ENCODE assay signal across 8 cellular contexts in genomic region chr1:160618763-160619274, GRCh38. TPM values are rescaled to one million over a fixed set of nuclear protein-coding genes. Genes with fewer than 3 reads are reported as not detected.
DNase-seq lines count a peak whose midpoint lies in the region; TF ChIP-seq lines count a peak whose summit lies in the region.

No MANE protein-coding gene starts in this region.

- H3K9me3 ChIP-seq in A673 (ENCODE audit: low read depth, low read length, poor library complexity, severe bottlenecking) (no peaks in the 10 kb centered on the region), esophagus muscularis mucosa (no peaks in the 10 kb centered on the region)

- 71% methylated on average over 3 of the region's 3 CpGs for WGBS in esophagus muscularis mucosa

- H3K27me3 ChIP-seq in A673 (replicated peaks; ENCODE audit: insufficient read depth, low read depth, low read length, poor library complexity) = no peaks in the 10 kb centered on the region
- H3K27me3 ChIP-seq in esophagus muscularis mucosa = peaks cover 0 to 4% (median 0%) of the 10 kb centered on the region in 4 donors

- H3K4me1 ChIP-seq in A673 (ENCODE audit: insufficient read depth, low read length, poor library complexity, severe bottlenecking) (no peaks in the 10 kb centered on the region), esophagus muscularis mucosa (no peaks in the 10 kb centered on the region)

- H3K36me3 ChIP-seq in A673 (ENCODE audit: insufficient read depth, low read length, poor library complexity, severe bottlenecking) (no peaks in the 10 kb centered on the region), esophagus muscularis mucosa (no peaks in the 10 kb centered on the region)

- H3K27ac ChIP-seq in A673 (ENCODE audit: low read depth, low read length, poor library complexity, severe bottlenecking) = no peak overlapping the region
- no peak overlapping the region for H3K27ac ChIP-seq in esophagus muscularis mucosa (replicated peaks in 1 of 4)

- no TSS peak for BruUV-seq in A673 (replicated peaks; lab: Mats Ljungman, UMichigan)

- in situ Hi-C loops in GM13977 (cut with MboI; ENCODE audit: low pct_unique_long_range_greater_than_20kb, low sequenced_read_pairs, unreplicated experiment) = no loop called here
- in situ Hi-C loops in SK-MEL-5 (cut with HindIII; ENCODE audit: low pct_unique_long_range_greater_than_20kb, low sequenced_read_pairs) = no loop called here

- H3K4me3 ChIP-seq in A673 (ENCODE audit: low read depth, low read length, poor library complexity, severe bottlenecking) = no peak overlapping the region
- H3K4me3 ChIP-seq in esophagus muscularis mucosa = no peak overlapping the region

- TF ChIP-seq POLR2A in esophagus muscularis mucosa (IDR thresholded peaks at IDR 0.05; ENCODE audit: low read depth) = no peak

- TF ChIP-seq CTCF in A673 (conservative IDR thresholded peaks at IDR 0.05; ENCODE audit: low read depth, low read length) (peak; percentile 68), GM13977 (IDR thresholded peaks at IDR 0.05; ENCODE audit: extremely low read depth, insufficient read depth, missing control alignments) (peak; percentile 68), esophagus muscularis mucosa (IDR thresholded peaks at IDR 0.05) (peak in 2 of 3 experiments; percentile 31 to 35)

- POLR2A ChIA-PET in A673 (lab: Charles Lee; ENCODE audit: low non-redundant PET) = no interaction called here

- DNase-seq in A673 (ENCODE audit: low spot score) = peak; percentile 52
- DNase-seq in GM13977 (ENCODE audit: low spot score) = no peak
- peak; percentile 37 for DNase-seq in SK-MEL-5 (ENCODE audit: low read depth, low spot score)
- DNase-seq in esophagus muscularis mucosa (ENCODE audit: extremely low spot score) = peak; percentile 34
- no peak for DNase-seq in NCI-H446 treated with DMSO at 0.1 percent for 48 hours (lab: John Stamatoyannopoulos, UW)
- no peak for DNase-seq in NK-92 treated with Interleukin-12 subunit alpha and Interleukin-12 subunit beta, amount 100 ng/mL, for 24 hours (lab: John Stamatoyannopoulos, UW)
- no peak for DNase-seq in SHP77 treated with DMSO at 0.1 percent for 48 hours (lab: John Stamatoyannopoulos, UW)
- DNase-seq in activated CD8-positive, alpha-beta memory T cell treated with anti-CD3 and anti-CD28 coated beads, Interleukin-2, amount 50 U/mL, for 48 hours = no peak

- no peak for TF ChIP-seq EP300 in esophagus muscularis mucosa (IDR thresholded peaks at IDR 0.05)

- CTCF ChIA-PET in A673 (lab: Charles Lee) = interaction anchor here (0.8 to 1.4 kb wide), 3 partner anchors 11 to 32 kb away, joined by 3 to 6 read pairs (median 4); no protein-coding TSS in a partner anchor

- intact Hi-C loops in A673 (cut with micrococcal nuclease; ENCODE audit: unreplicated experiment) (no loop called here), esophagus muscularis mucosa (cut with DNase I) (no loop called here)

RNA-seq across cellular contexts. Expression of gene SLAMF1, which starts 28.0 kb away (rescaled TPM):
- total RNA-seq in A673 (2021) (1.1 and 2.2 TPM in 2 replicates), esophagus muscularis mucosa (1 to 10 TPM in 2 of 4 donors, under 1 TPM in 2; 0.57 to 5.0 (median 0.95) TPM)
- not detected in 2 replicates for total RNA-seq in SK-MEL-5 (2014; rRNA removed; shearing (Covaris generic))
- polyA plus RNA-seq in SK-MEL-5 (2015; cell fraction: cytosol; rRNA removed) = 0.02 TPM in 1 of 2 replicates, not detected in the other
- polyA plus RNA-seq in SK-MEL-5 (2015; cell fraction: nucleus; rRNA removed) = 0.20 TPM in 1 of 2 replicates, not detected in the other

RNA-seq across cellular contexts. Expression of gene CD84, which starts 39.5 kb away (rescaled TPM):
- total RNA-seq in A673 (2021) (not detected in 2 replicates), esophagus muscularis mucosa (1 to 10 TPM; 2.7 to 7.3 (median 4.7) TPM)
- total RNA-seq in SK-MEL-5 (2014; rRNA removed; shearing (Covaris generic)) = not detected in 2 replicates
- not detected in 2 replicates for polyA plus RNA-seq in SK-MEL-5 (2015; cell fraction: cytosol; rRNA removed)
- polyA plus RNA-seq in SK-MEL-5 (2015; cell fraction: nucleus; rRNA removed) = not detected in 2 replicates

Comparison
In these comparisons a context has a peak if more than half of its experiments do, and no peak if none do; other contexts are left out.
1. DNase-seq: peak in A673 (single experiment), SK-MEL-5 (single experiment) and esophagus muscularis mucosa (single experiment); none in GM13977 (single experiment), NCI-H446 treated with DMSO at 0.1 percent for 48 hours (single experiment), NK-92 treated with Interleukin-12 subunit alpha and Interleukin-12 subunit beta, amount 100 ng/mL, for 24 hours (single experiment), SHP77 treated with DMSO at 0.1 percent for 48 hours (single experiment) and activated CD8-positive, alpha-beta memory T cell treated with anti-CD3 and anti-CD28 coated beads, Interleukin-2, amount 50 U/mL, for 48 hours (single experiment).
2. Peak in every context shown above with its lines, with median percentiles within 50 percentile points of each other: CTCF ChIP-seq.